Comparison of ENCODE assay signal across 1 cellular context in the genomic region with DNA sequence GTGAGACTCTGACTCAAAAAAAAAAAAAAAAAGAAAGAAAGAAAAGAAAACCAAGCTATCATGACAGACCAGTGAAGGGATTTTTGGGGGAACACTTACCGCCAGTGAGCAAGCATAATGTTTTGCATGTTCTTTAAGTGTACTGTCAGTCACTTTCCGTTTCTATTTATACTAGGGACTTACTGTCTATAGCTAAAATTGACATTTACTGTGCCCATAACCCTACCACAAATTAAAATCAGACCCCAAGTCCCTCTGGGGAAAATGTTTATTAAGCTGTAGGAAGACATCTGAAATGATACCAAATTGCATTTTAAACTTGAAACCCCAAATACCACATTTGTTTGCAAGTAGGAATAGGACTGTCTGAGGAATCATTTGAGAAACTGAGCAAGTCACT.
TF ChIP-seq lines count a peak whose summit lies in the region.

No MANE protein-coding gene starts in this region.

TF ChIP-seq in GM12878, 131 proteins besides CTCF, POLR2A, EP300 and RAD21 (continued from another document):
- TF ChIP-seq, protein P1, sequence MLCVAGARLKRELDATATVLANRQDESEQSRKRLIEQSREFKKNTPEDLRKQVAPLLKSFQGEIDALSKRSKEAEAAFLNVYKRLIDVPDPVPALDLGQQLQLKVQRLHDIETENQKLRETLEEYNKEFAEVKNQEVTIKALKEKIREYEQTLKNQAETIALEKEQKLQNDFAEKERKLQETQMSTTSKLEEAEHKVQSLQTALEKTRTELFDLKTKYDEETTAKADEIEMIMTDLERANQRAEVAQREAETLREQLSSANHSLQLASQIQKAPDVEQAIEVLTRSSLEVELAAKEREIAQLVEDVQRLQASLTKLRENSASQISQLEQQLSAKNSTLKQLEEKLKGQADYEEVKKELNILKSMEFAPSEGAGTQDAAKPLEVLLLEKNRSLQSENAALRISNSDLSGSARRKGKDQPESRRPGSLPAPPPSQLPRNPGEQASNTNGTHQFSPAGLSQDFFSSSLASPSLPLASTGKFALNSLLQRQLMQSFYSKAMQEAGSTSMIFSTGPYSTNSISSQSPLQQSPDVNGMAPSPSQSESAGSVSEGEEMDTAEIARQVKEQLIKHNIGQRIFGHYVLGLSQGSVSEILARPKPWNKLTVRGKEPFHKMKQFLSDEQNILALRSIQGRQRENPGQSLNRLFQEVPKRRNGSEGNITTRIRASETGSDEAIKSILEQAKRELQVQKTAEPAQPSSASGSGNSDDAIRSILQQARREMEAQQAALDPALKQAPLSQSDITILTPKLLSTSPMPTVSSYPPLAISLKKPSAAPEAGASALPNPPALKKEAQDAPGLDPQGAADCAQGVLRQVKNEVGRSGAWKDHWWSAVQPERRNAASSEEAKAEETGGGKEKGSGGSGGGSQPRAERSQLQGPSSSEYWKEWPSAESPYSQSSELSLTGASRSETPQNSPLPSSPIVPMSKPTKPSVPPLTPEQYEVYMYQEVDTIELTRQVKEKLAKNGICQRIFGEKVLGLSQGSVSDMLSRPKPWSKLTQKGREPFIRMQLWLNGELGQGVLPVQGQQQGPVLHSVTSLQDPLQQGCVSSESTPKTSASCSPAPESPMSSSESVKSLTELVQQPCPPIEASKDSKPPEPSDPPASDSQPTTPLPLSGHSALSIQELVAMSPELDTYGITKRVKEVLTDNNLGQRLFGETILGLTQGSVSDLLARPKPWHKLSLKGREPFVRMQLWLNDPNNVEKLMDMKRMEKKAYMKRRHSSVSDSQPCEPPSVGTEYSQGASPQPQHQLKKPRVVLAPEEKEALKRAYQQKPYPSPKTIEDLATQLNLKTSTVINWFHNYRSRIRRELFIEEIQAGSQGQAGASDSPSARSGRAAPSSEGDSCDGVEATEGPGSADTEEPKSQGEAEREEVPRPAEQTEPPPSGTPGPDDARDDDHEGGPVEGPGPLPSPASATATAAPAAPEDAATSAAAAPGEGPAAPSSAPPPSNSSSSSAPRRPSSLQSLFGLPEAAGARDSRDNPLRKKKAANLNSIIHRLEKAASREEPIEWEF (IDR thresholded peaks at IDR 0.05; ENCODE audit: insufficient replicate concordance, low read depth, low read length) = no peak
- TF ChIP-seq, protein P2, sequence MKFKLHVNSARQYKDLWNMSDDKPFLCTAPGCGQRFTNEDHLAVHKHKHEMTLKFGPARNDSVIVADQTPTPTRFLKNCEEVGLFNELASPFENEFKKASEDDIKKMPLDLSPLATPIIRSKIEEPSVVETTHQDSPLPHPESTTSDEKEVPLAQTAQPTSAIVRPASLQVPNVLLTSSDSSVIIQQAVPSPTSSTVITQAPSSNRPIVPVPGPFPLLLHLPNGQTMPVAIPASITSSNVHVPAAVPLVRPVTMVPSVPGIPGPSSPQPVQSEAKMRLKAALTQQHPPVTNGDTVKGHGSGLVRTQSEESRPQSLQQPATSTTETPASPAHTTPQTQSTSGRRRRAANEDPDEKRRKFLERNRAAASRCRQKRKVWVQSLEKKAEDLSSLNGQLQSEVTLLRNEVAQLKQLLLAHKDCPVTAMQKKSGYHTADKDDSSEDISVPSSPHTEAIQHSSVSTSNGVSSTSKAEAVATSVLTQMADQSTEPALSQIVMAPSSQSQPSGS (IDR thresholded peaks at IDR 0.05; ENCODE audit: low read length) = peak; percentile 27; the same call in 1 of the 2 replicates
- peak; percentile 65; the same call in 1 of the 2 replicates for TF ChIP-seq NFIC (IDR thresholded peaks at IDR 0.05; ENCODE audit: low read depth, low read length)
- TF ChIP-seq TCF7 (IDR thresholded peaks at IDR 0.05; ENCODE audit: borderline replicate concordance) = no peak
- TF ChIP-seq, protein P3, sequence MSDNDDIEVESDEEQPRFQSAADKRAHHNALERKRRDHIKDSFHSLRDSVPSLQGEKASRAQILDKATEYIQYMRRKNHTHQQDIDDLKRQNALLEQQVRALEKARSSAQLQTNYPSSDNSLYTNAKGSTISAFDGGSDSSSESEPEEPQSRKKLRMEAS (IDR thresholded peaks at IDR 0.05; ENCODE audit: low read depth, low read length) = no peak
- peak; percentile 33; the same call in 1 of the 2 replicates for TF ChIP-seq IKZF1 (conservative IDR thresholded peaks at IDR 0.05)
- peak in 1 of 2 experiments; percentile 41; a peak in 1 of 4 replicates for TF ChIP-seq BHLHE40 (IDR thresholded peaks at IDR 0.05; ENCODE audit: borderline replicate concordance in 1 of 2, low read depth in 2 of 2, low read length in 1 of 2)
- TF ChIP-seq MEF2A (IDR thresholded peaks at IDR 0.05; ENCODE audit: insufficient read depth, low read depth, low read length) = peak; percentile 92
- no peak for TF ChIP-seq RB1 (IDR thresholded peaks at IDR 0.05; ENCODE audit: borderline replicate concordance)
- peak; percentile 57; the same call in 1 of the 2 replicates for TF ChIP-seq NBN (IDR thresholded peaks at IDR 0.05)
- TF ChIP-seq, protein P4, sequence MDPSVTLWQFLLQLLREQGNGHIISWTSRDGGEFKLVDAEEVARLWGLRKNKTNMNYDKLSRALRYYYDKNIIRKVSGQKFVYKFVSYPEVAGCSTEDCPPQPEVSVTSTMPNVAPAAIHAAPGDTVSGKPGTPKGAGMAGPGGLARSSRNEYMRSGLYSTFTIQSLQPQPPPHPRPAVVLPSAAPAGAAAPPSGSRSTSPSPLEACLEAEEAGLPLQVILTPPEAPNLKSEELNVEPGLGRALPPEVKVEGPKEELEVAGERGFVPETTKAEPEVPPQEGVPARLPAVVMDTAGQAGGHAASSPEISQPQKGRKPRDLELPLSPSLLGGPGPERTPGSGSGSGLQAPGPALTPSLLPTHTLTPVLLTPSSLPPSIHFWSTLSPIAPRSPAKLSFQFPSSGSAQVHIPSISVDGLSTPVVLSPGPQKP (IDR thresholded peaks at IDR 0.05; ENCODE audit: low read depth, low read length) = no peak
- TF ChIP-seq CHD1 (IDR thresholded peaks at IDR 0.05; ENCODE audit: low read depth, low read length) = no peak
- TF ChIP-seq ATF7 (IDR thresholded peaks at IDR 0.05; ENCODE audit: low read depth) = peak; percentile 49
- TF ChIP-seq KAT2A (conservative IDR thresholded peaks at IDR 0.05; ENCODE audit: control insufficient read depth, low read depth, low read length) = no peak
- TF ChIP-seq BCL11A (IDR thresholded peaks at IDR 0.05; ENCODE audit: low read depth, low read length) = peak; percentile 50; the same call in 1 of the 2 replicates
- TF ChIP-seq FOXM1 (IDR thresholded peaks at IDR 0.05; ENCODE audit: low read depth, low read length) = 0 out of 2 replicates have a peak, but pooled peaks have one; percentile 26
- no peak for TF ChIP-seq ZNF207 (IDR thresholded peaks at IDR 0.05; ENCODE audit: borderline replicate concordance)
- TF ChIP-seq, protein P5, sequence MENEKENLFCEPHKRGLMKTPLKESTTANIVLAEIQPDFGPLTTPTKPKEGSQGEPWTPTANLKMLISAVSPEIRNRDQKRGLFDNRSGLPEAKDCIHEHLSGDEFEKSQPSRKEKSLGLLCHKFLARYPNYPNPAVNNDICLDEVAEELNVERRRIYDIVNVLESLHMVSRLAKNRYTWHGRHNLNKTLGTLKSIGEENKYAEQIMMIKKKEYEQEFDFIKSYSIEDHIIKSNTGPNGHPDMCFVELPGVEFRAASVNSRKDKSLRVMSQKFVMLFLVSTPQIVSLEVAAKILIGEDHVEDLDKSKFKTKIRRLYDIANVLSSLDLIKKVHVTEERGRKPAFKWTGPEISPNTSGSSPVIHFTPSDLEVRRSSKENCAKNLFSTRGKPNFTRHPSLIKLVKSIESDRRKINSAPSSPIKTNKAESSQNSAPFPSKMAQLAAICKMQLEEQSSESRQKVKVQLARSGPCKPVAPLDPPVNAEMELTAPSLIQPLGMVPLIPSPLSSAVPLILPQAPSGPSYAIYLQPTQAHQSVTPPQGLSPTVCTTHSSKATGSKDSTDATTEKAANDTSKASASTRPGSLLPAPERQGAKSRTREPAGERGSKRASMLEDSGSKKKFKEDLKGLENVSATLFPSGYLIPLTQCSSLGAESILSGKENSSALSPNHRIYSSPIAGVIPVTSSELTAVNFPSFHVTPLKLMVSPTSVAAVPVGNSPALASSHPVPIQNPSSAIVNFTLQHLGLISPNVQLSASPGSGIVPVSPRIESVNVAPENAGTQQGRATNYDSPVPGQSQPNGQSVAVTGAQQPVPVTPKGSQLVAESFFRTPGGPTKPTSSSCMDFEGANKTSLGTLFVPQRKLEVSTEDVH (IDR thresholded peaks at IDR 0.05; ENCODE audit: low read depth, partially characterized antibody) = no peak
- TF ChIP-seq NR2F1 (conservative IDR thresholded peaks at IDR 0.05) = no peak
- TF ChIP-seq, protein P6, sequence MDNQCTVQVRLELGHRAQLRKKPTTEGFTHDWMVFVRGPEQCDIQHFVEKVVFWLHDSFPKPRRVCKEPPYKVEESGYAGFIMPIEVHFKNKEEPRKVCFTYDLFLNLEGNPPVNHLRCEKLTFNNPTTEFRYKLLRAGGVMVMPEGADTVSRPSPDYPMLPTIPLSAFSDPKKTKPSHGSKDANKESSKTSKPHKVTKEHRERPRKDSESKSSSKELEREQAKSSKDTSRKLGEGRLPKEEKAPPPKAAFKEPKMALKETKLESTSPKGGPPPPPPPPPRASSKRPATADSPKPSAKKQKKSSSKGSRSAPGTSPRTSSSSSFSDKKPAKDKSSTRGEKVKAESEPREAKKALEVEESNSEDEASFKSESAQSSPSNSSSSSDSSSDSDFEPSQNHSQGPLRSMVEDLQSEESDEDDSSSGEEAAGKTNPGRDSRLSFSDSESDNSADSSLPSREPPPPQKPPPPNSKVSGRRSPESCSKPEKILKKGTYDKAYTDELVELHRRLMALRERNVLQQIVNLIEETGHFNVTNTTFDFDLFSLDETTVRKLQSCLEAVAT (IDR thresholded peaks at IDR 0.05) = peak; percentile 69
- 0 out of 2 replicates have a peak, but pooled peaks have one; percentile 64 for TF ChIP-seq MTA3 (IDR thresholded peaks at IDR 0.05; ENCODE audit: borderline replicate concordance, low read length)
- no peak for TF ChIP-seq RAD51 (IDR thresholded peaks at IDR 0.05)
- TF ChIP-seq BACH1 (IDR thresholded peaks at IDR 0.05; ENCODE audit: borderline replicate concordance) = no peak
- TF ChIP-seq, protein P7, sequence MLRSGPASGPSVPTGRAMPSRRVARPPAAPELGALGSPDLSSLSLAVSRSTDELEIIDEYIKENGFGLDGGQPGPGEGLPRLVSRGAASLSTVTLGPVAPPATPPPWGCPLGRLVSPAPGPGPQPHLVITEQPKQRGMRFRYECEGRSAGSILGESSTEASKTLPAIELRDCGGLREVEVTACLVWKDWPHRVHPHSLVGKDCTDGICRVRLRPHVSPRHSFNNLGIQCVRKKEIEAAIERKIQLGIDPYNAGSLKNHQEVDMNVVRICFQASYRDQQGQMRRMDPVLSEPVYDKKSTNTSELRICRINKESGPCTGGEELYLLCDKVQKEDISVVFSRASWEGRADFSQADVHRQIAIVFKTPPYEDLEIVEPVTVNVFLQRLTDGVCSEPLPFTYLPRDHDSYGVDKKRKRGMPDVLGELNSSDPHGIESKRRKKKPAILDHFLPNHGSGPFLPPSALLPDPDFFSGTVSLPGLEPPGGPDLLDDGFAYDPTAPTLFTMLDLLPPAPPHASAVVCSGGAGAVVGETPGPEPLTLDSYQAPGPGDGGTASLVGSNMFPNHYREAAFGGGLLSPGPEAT (IDR thresholded peaks at IDR 0.05; ENCODE audit: low read depth) = peak; percentile 87
- TF ChIP-seq NR2C1 (IDR thresholded peaks at IDR 0.05) = no peak
- TF ChIP-seq SPI1 (IDR thresholded peaks at IDR 0.05; ENCODE audit: borderline replicate concordance, insufficient read depth, low read depth, low read length) = no peak
- no peak for TF ChIP-seq SREBF1 (IDR thresholded peaks at IDR 0.05; ENCODE audit: low read length)
- peak; percentile 25; the same call in 1 of the 2 replicates for TF ChIP-seq CREB1 (IDR thresholded peaks at IDR 0.05; ENCODE audit: low read depth)
- no peak for TF ChIP-seq ZNF274 (IDR thresholded peaks at IDR 0.05; ENCODE audit: insufficient read depth, insufficient read length)
- TF ChIP-seq ESRRA (IDR thresholded peaks at IDR 0.05; ENCODE audit: low read length) = no peak
- TF ChIP-seq ZNF217 (IDR thresholded peaks at IDR 0.05) = peak; percentile 48; the same call in 1 of the 2 replicates
- peak; percentile 37; the same call in 1 of the 2 replicates for TF ChIP-seq TBL1XR1 (IDR thresholded peaks at IDR 0.05; ENCODE audit: low read depth, low read length)
- TF ChIP-seq IKZF2 (IDR thresholded peaks at IDR 0.05) = peak; percentile 60 to 61; a peak in 2 of 4 replicates
- TF ChIP-seq ZBED1 (IDR thresholded peaks at IDR 0.05; ENCODE audit: borderline replicate concordance) = 0 out of 2 replicates have a peak, but pooled peaks have one; percentile 43
- TF ChIP-seq EGR1 (IDR thresholded peaks at IDR 0.05; ENCODE audit: borderline replicate concordance in 1 of 2, low read depth in 2 of 2, low read length in 2 of 2) = no peak
- no peak for TF ChIP-seq TAF1 (IDR thresholded peaks at IDR 0.05; ENCODE audit: borderline replicate concordance, low read depth, low read length)
- 0 out of 3 replicates have a peak, but pooled peaks have one; percentile 30 for TF ChIP-seq POU2F2 (IDR thresholded peaks at IDR 0.05; ENCODE audit: borderline replicate concordance, low read depth, low read length)
- TF ChIP-seq NRF1 (conservative IDR thresholded peaks at IDR 0.05; ENCODE audit: low read depth, low read length) = no peak
- TF ChIP-seq RELA (IDR thresholded peaks at IDR 0.05; ENCODE audit: borderline replicate concordance, partially characterized antibody) = no peak
- TF ChIP-seq, protein P8, sequence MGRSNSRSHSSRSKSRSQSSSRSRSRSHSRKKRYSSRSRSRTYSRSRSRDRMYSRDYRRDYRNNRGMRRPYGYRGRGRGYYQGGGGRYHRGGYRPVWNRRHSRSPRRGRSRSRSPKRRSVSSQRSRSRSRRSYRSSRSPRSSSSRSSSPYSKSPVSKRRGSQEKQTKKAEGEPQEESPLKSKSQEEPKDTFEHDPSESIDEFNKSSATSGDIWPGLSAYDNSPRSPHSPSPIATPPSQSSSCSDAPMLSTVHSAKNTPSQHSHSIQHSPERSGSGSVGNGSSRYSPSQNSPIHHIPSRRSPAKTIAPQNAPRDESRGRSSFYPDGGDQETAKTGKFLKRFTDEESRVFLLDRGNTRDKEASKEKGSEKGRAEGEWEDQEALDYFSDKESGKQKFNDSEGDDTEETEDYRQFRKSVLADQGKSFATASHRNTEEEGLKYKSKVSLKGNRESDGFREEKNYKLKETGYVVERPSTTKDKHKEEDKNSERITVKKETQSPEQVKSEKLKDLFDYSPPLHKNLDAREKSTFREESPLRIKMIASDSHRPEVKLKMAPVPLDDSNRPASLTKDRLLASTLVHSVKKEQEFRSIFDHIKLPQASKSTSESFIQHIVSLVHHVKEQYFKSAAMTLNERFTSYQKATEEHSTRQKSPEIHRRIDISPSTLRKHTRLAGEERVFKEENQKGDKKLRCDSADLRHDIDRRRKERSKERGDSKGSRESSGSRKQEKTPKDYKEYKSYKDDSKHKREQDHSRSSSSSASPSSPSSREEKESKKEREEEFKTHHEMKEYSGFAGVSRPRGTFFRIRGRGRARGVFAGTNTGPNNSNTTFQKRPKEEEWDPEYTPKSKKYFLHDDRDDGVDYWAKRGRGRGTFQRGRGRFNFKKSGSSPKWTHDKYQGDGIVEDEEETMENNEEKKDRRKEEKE (IDR thresholded peaks at IDR 0.05) = no peak
- no peak for TF ChIP-seq SUPT20H (IDR thresholded peaks at IDR 0.05; ENCODE audit: borderline replicate concordance, control insufficient read depth, low read depth, low read length)
- TF ChIP-seq NFYA (IDR thresholded peaks at IDR 0.05; ENCODE audit: borderline replicate concordance, low read depth, low read length) = no peak
- no peak for TF ChIP-seq PAX5 (IDR thresholded peaks at IDR 0.05; ENCODE audit: borderline replicate concordance, low read depth, low read length)
- TF ChIP-seq RUNX3 (IDR thresholded peaks at IDR 0.05; ENCODE audit: low read length) = peak; percentile 84
- TF ChIP-seq CREM (IDR thresholded peaks at IDR 0.05; ENCODE audit: low read depth) = 0 out of 2 replicates have a peak, but pooled peaks have one; percentile 33
- no peak for TF ChIP-seq PAX8 (IDR thresholded peaks at IDR 0.05)
